In genomic region chr14:42628591-42628990, GRCh38 we compare ENCODE assay signal across 24 cellular contexts.
"Had no signal": no experiment of that assay in that cellular context is flagged by ENCODE, and none has a peak within 500 bp of the region (broad histone marks: within the 10 kb centered on the region; RNA-seq: fewer than 3 reads in every experiment).

No MANE protein-coding gene starts in this region.

- H2AFZ ChIP-seq: hepatocyte had no signal

- H3K27me3 ChIP-seq: breast epithelium, gastroesophageal sphincter, hepatocyte, ovary, uterus had no signal

- H3K9me3 ChIP-seq: breast epithelium, gastroesophageal sphincter, ovary, prostate gland, thoracic aorta, uterus had no signal

- ATAC-seq: activated CD8-positive, alpha-beta memory T cell treated with anti-CD3 and anti-CD28 coated beads, Interleukin-2, amount 10 ng/mL, durations not matched to agents 7 days and 5 days; activated CD8-positive, alpha-beta T cell treated with anti-CD3 and anti-CD28 coated beads, Interleukin-2, amount 10 ng/mL, durations not matched to agents 7 days and 5 days; gastroesophageal sphincter; sciatic nerve; stimulated activated effector memory CD8-positive, alpha-beta T cell treated with anti-CD3 and anti-CD28 coated beads, Interleukin-12 subunit alpha, Interleukin-12 subunit beta, amount 100 ng/mL, for 72 hours had no signal

- DNase-seq: activated B cell treated with CpG ODN at 0.5 μM for 24 hours; activated CD8-positive, alpha-beta memory T cell treated with anti-CD3 and anti-CD28 coated beads, Interleukin-2, amount 10 ng/mL, durations not matched to agents 7 days and 5 days; activated CD8-positive, alpha-beta T cell treated with anti-CD3 and anti-CD28 coated beads, Interleukin-2, amount 10 ng/mL, durations not matched to agents 7 days and 5 days; activated T-cell treated with anti-CD3 and anti-CD28 coated beads, Interleukin-2, amount 50 U/mL, for 48 hours; central memory CD4-positive, alpha-beta T cell; kidney; naive B cell; ovary; retina; stimulated activated CD4-positive, alpha-beta T cell treated with anti-CD3 and anti-CD28 coated beads, Interleukin-4, amount 100 ng/mL, for 24 hours; uterus had no signal

- H3K4me3 Mint-ChIP-seq: activated B cell treated with CpG ODN at 0.5 μM for 24 hours; activated CD8-positive, alpha-beta memory T cell treated with anti-CD3 and anti-CD28 coated beads, Interleukin-2, amount 10 ng/mL, durations not matched to agents 7 days and 5 days; activated CD8-positive, alpha-beta T cell treated with anti-CD3 and anti-CD28 coated beads, Interleukin-2, amount 10 ng/mL, durations not matched to agents 7 days and 5 days; activated naive CD4-positive, alpha-beta T cell treated with anti-CD3 and anti-CD28 coated beads, Interleukin-2, amount 50 U/mL, for 24 hours; mesothelial cell of epicardium; naive B cell; stimulated activated effector memory CD8-positive, alpha-beta T cell treated with anti-CD3 and anti-CD28 coated beads, Interleukin-12 subunit alpha, Interleukin-12 subunit beta, amount 100 ng/mL, for 72 hours; stimulated activated naive CD8-positive, alpha-beta T cell treated with anti-CD3 and anti-CD28 coated beads, Interleukin-15, Interleukin-2, amounts not matched to agents 100 ng/mL and 50 ng/mL, for 24 hours; type B pancreatic cell had no signal

- H3K9me3 Mint-ChIP-seq: activated B cell treated with CpG ODN at 0.5 μM for 24 hours, type B pancreatic cell had no signal

- H3K36me3 Mint-ChIP-seq: activated CD8-positive, alpha-beta memory T cell treated with anti-CD3 and anti-CD28 coated beads, Interleukin-2, amount 10 ng/mL, durations not matched to agents 7 days and 5 days; activated naive CD4-positive, alpha-beta T cell treated with anti-CD3 and anti-CD28 coated beads, Interleukin-2, amount 50 U/mL, for 24 hours; mesothelial cell of epicardium; naive B cell; stimulated activated effector memory CD8-positive, alpha-beta T cell treated with anti-CD3 and anti-CD28 coated beads, Interleukin-12 subunit alpha, Interleukin-12 subunit beta, amount 100 ng/mL, for 72 hours; type B pancreatic cell had no signal

- H3K4me1 Mint-ChIP-seq: activated B cell treated with CpG ODN at 0.5 μM for 24 hours; activated CD8-positive, alpha-beta memory T cell treated with anti-CD3 and anti-CD28 coated beads, Interleukin-2, amount 10 ng/mL, durations not matched to agents 7 days and 5 days; activated naive CD4-positive, alpha-beta T cell treated with anti-CD3 and anti-CD28 coated beads, Interleukin-2, amount 50 U/mL, for 24 hours; stimulated activated effector memory CD8-positive, alpha-beta T cell treated with anti-CD3 and anti-CD28 coated beads, Interleukin-12 subunit alpha, Interleukin-12 subunit beta, amount 100 ng/mL, for 72 hours had no signal

- H3K4me1 ChIP-seq: breast epithelium, gastroesophageal sphincter, prostate gland, uterus had no signal

- H3K4me3 ChIP-seq: breast epithelium, gastroesophageal sphincter, hepatocyte, ovary, prostate gland, skin epidermis, thoracic aorta, uterus had no signal

- H3K79me2 ChIP-seq: hepatocyte had no signal

- H3K36me3 ChIP-seq: breast epithelium, gastroesophageal sphincter, ovary, prostate gland, thoracic aorta, uterus had no signal

- H3K27ac Mint-ChIP-seq: activated B cell treated with CpG ODN at 0.5 μM for 24 hours; activated CD8-positive, alpha-beta memory T cell treated with anti-CD3 and anti-CD28 coated beads, Interleukin-2, amount 10 ng/mL, durations not matched to agents 7 days and 5 days; activated CD8-positive, alpha-beta T cell treated with anti-CD3 and anti-CD28 coated beads, Interleukin-2, amount 10 ng/mL, durations not matched to agents 7 days and 5 days; activated naive CD4-positive, alpha-beta T cell treated with anti-CD3 and anti-CD28 coated beads, Interleukin-2, amount 50 U/mL, for 24 hours; activated T-helper 2 cell treated with anti-CD3 and anti-CD28 coated beads, Interferon-gamma antibody, Interleukin-2, Interleukin-4, amounts not matched to agents 10 μg/mL and 5 μg/mL and 100 μg/mL, durations not matched to agents 14 hours and 24 hours and 36 hours; mesothelial cell of epicardium; stimulated activated effector memory CD8-positive, alpha-beta T cell treated with anti-CD3 and anti-CD28 coated beads, Interleukin-12 subunit alpha, Interleukin-12 subunit beta, amount 100 ng/mL, for 72 hours; stimulated activated naive CD8-positive, alpha-beta T cell treated with anti-CD3 and anti-CD28 coated beads, Interleukin-15, Interleukin-2, amounts not matched to agents 100 ng/mL and 50 ng/mL, for 24 hours; type B pancreatic cell had no signal

- H3K4me2 ChIP-seq: hepatocyte had no signal

- H3K27me3 Mint-ChIP-seq: activated B cell treated with CpG ODN at 0.5 μM for 24 hours; activated CD8-positive, alpha-beta memory T cell treated with anti-CD3 and anti-CD28 coated beads, Interleukin-2, amount 10 ng/mL, durations not matched to agents 7 days and 5 days; activated naive CD4-positive, alpha-beta T cell treated with anti-CD3 and anti-CD28 coated beads, Interleukin-2, amount 50 U/mL, for 24 hours; naive B cell; stimulated activated naive CD8-positive, alpha-beta T cell treated with anti-CD3 and anti-CD28 coated beads, Interleukin-15, Interleukin-2, amounts not matched to agents 100 ng/mL and 50 ng/mL, for 24 hours; type B pancreatic cell had no signal

- H3K27ac ChIP-seq: breast epithelium, gastroesophageal sphincter, hepatocyte, ovary, prostate gland, skin epidermis, thoracic aorta, uterus had no signal
